Comparison of ENCODE assay signal across 8 cellular contexts in genomic region chr10:119658274-119658673, GRCh38. TPM values are rescaled to one million over a fixed set of nuclear protein-coding genes. Genes with fewer than 3 reads are reported as not detected.
DNase-seq lines count a peak whose midpoint lies in the region; ATAC-seq, FAIRE-seq and TF ChIP-seq lines count a peak whose summit lies in the region.

No MANE protein-coding gene starts in this region.

- TF ChIP-seq EP300 in A549 (IDR thresholded peaks at IDR 0.05): no peak

- no peak for TF ChIP-seq RAD21 in A549 (conservative IDR thresholded peaks at IDR 0.05 in 1 of 2, IDR thresholded peaks at IDR 0.05 in 1 of 2)

- under 1% methylated on average over 13 of the region's 13 CpGs for WGBS in A549 (ENCODE audit: missing lambda C conversion rate)

- TF ChIP-seq POLR2A in A549 (IDR thresholded peaks at IDR 0.05; ENCODE audit: low read length): no peak

- peaks cover 100% of the 10 kb centered on the region for H3K79me2 ChIP-seq in astrocyte (ENCODE audit: insufficient read depth, low read length)

- CTCF ChIA-PET in A549 (lab: Yijun Ruan, JAX): interaction anchor here (0.9 to 8.3 kb wide), 6 partner anchors 9 to 201 kb away, joined by 3 to 69 read pairs (median 4); no protein-coding TSS in a partner anchor
- CTCF ChIA-PET in HEK293 (lab: Yijun Ruan, JAX): interaction anchor here (1.0 kb wide), 1 partner anchor 21 kb away, joined by 4 read pairs; no protein-coding TSS in a partner anchor

- POLR2A ChIA-PET in A549 (lab: Yijun Ruan, JAX) (no interaction called here), HEK293 (lab: Yijun Ruan, JAX) (interaction anchor here (0.6 to 1.1 kb wide), 3 partner anchors 29 to 524 kb away, joined by 3 to 4 read pairs (median 4); partner anchors contain the start of gene TIAL1)

- no peak for TF ChIP-seq CTCF in A549 (IDR thresholded peaks at IDR 0.05)
- TF ChIP-seq CTCF in HEK293 (tag by site-specific recombination; IDR thresholded peaks at IDR 0.05): no peak
- no peak for TF ChIP-seq CTCF in astrocyte (IDR thresholded peaks at IDR 0.05; ENCODE audit: insufficient read depth, low read depth, low read length)

- H2AFZ ChIP-seq in astrocyte (ENCODE audit: low read depth, low read length): no peak overlapping the region

- H3K4me2 ChIP-seq in A549 (peak overlapping the region; percentile 79), astrocyte (ENCODE audit: low read length) (peak overlapping the region; percentile 85)

- H3K36me3 Mint-ChIP-seq in astrocyte (ENCODE audit: low read depth, unreplicated experiment): peaks cover 16% of the 10 kb centered on the region

- H3K4me3 Mint-ChIP-seq in astrocyte (ENCODE audit: unreplicated experiment): peak overlapping the region; percentile 58

- ATAC-seq in A549 (peak; percentile 90), HG02678 (IDR thresholded peaks at IDR 0.05; ENCODE audit: unreplicated experiment) (no peak)

- H3K27ac Mint-ChIP-seq in astrocyte (ENCODE audit: unreplicated experiment): peak overlapping the region; percentile 93

- H3K9me3 Mint-ChIP-seq in astrocyte (ENCODE audit: unreplicated experiment): no peaks in the 10 kb centered on the region

- H3K4me1 Mint-ChIP-seq in astrocyte (ENCODE audit: low read depth, unreplicated experiment): peaks cover 61% of the 10 kb centered on the region

- H3K27me3 ChIP-seq in astrocyte (ENCODE audit: insufficient read depth, low read length): no peaks in the 10 kb centered on the region

- H3K4me1 ChIP-seq in A549: peaks cover 79% of the 10 kb centered on the region
- H3K4me1 ChIP-seq in HEK293 (ENCODE audit: control insufficient read depth, insufficient read depth, low read length): peaks cover 29% of the 10 kb centered on the region
- H3K4me1 ChIP-seq in astrocyte (ENCODE audit: insufficient read depth, low read length): peaks cover 70% of the 10 kb centered on the region

- H3K4me3 ChIP-seq in A549 (no peak overlapping the region; the same call in 2 of the 3 replicates), HEK293 (ENCODE audit: low read depth, low read length) (no peak overlapping the region), astrocyte (ENCODE audit: insufficient read depth, low read depth, low read length) (peak overlapping the region; percentile 30), skeletal muscle cell (ENCODE audit: low read depth, low read length) (peak overlapping the region; percentile 24)

- DNase-seq in A549 (ENCODE audit: low read depth in 1 of 2, low spot score in 1 of 2) (peak; percentile 81 to 92), astrocyte (ENCODE audit: low read depth) (peak; percentile 89), hepatic stellate cell (ENCODE audit: low spot score) (peak; percentile 94), skeletal muscle cell (ENCODE audit: low read depth) (peak; percentile 81), NCI-H774 (lab: John Stamatoyannopoulos, UW) (no peak)
- no peak for DNase-seq in activated CD4-positive, CD25-positive, alpha-beta regulatory T cell treated with anti-CD3 and anti-CD28 coated beads, Interleukin-2, amount 50 U/mL, for 72 hours

- peak overlapping the region; percentile 89 to 90 for H3K27ac ChIP-seq in A549
- no peak overlapping the region for H3K27ac ChIP-seq in HEK293 (ENCODE audit: extremely low read depth, low read depth, low read length)
- peak overlapping the region; percentile 81 for H3K27ac ChIP-seq in astrocyte (ENCODE audit: low read depth, low read length)

- FAIRE-seq in A549 (lab: Jason Lieb, UNC): no peak
- no peak for FAIRE-seq in astrocyte (lab: Jason Lieb, UNC)

- peaks cover 97% of the 10 kb centered on the region for H4K20me1 ChIP-seq in astrocyte (ENCODE audit: insufficient read depth, low read length)

- H3K36me3 ChIP-seq in HEK293 (ENCODE audit: control insufficient read depth in 2 of 2, insufficient read depth in 1 of 2, low read length in 2 of 2) (peaks cover 0 to 40% of the 10 kb centered on the region in 2 experiments; a peak in 1 of 3 replicates), astrocyte (ENCODE audit: insufficient read depth, low read length) (peaks cover 3% of the 10 kb centered on the region)

- peak overlapping the region; percentile 76 for H3K9ac ChIP-seq in astrocyte (ENCODE audit: low read length)

- no peaks in the 10 kb centered on the region for H3K27me3 Mint-ChIP-seq in astrocyte (ENCODE audit: low read depth, unreplicated experiment)

- no peaks in the 10 kb centered on the region for H3K9me3 ChIP-seq in A549
- no peaks in the 10 kb centered on the region for H3K9me3 ChIP-seq in HEK293 (ENCODE audit: control insufficient read depth, insufficient read depth, low read depth, low read length)
- no peaks in the 10 kb centered on the region for H3K9me3 ChIP-seq in astrocyte (ENCODE audit: insufficient read depth, low read depth, low read length)

TF ChIP-seq in A549, 52 proteins besides CTCF, POLR2A, EP300 and RAD21 (continues in another document):
- TF ChIP-seq TP53 (CRISPR knock-in tag; IDR thresholded peaks at IDR 0.05): no peak
- no peak for TF ChIP-seq RARB (CRISPR knock-in tag; IDR thresholded peaks at IDR 0.05)
- no peak for TF ChIP-seq HMGXB4 (CRISPR knock-in tag; IDR thresholded peaks at IDR 0.05; ENCODE audit: borderline replicate concordance)
- no peak for TF ChIP-seq ZFP36 (IDR thresholded peaks at IDR 0.05; ENCODE audit: borderline replicate concordance, partially characterized antibody)
- TF ChIP-seq ZSCAN20 (CRISPR knock-in tag; IDR thresholded peaks at IDR 0.05): no peak
- no peak for TF ChIP-seq RNF2 (IDR thresholded peaks at IDR 0.05; ENCODE audit: borderline replicate concordance, low read depth)
- no peak for TF ChIP-seq CHD4 (IDR thresholded peaks at IDR 0.05; ENCODE audit: borderline replicate concordance)
- no peak for TF ChIP-seq HEYL (CRISPR knock-in tag; IDR thresholded peaks at IDR 0.05)
- no peak for TF ChIP-seq ATOH8 (CRISPR knock-in tag; IDR thresholded peaks at IDR 0.05; ENCODE audit: low read depth)
- TF ChIP-seq CEBPB (IDR thresholded peaks at IDR 0.05): no peak
- peak; percentile 27; the same call in 1 of the 2 replicates for TF ChIP-seq JUNB (IDR thresholded peaks at IDR 0.05)

TF ChIP-seq in HEK293, 187 proteins besides CTCF, POLR2A, EP300 and RAD21 (continues in another document):
- peak; percentile 34; the same call in 1 of the 2 replicates for TF ChIP-seq ZEB2 (tag by site-specific recombination; IDR thresholded peaks at IDR 0.05)
- TF ChIP-seq ZNF423 (tag by site-specific recombination; IDR thresholded peaks at IDR 0.05): no peak
- TF ChIP-seq IKZF3 (tag by site-specific recombination; IDR thresholded peaks at IDR 0.05): peak; percentile 20; the same call in 1 of the 2 replicates
- 0 out of 2 replicates have a peak, but pooled peaks have one; percentile 48 for TF ChIP-seq PATZ1 (tag by site-specific recombination; IDR thresholded peaks at IDR 0.05)
- no peak for TF ChIP-seq MZF1 (tag by site-specific recombination; IDR thresholded peaks at IDR 0.05; ENCODE audit: borderline replicate concordance)
- TF ChIP-seq ZBTB20 (tag by site-specific recombination; IDR thresholded peaks at IDR 0.05): 0 out of 2 replicates have a peak, but pooled peaks have one; percentile 19
- TF ChIP-seq ZNF777 (tag by site-specific recombination; IDR thresholded peaks at IDR 0.05; ENCODE audit: borderline replicate concordance): no peak
- TF ChIP-seq, protein P1, sequence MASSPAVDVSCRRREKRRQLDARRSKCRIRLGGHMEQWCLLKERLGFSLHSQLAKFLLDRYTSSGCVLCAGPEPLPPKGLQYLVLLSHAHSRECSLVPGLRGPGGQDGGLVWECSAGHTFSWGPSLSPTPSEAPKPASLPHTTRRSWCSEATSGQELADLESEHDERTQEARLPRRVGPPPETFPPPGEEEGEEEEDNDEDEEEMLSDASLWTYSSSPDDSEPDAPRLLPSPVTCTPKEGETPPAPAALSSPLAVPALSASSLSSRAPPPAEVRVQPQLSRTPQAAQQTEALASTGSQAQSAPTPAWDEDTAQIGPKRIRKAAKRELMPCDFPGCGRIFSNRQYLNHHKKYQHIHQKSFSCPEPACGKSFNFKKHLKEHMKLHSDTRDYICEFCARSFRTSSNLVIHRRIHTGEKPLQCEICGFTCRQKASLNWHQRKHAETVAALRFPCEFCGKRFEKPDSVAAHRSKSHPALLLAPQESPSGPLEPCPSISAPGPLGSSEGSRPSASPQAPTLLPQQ (tag by site-specific recombination; IDR thresholded peaks at IDR 0.05): 0 out of 2 replicates have a peak, but pooled peaks have one; percentile 24
- TF ChIP-seq ZNF366 (tag by site-specific recombination; conservative IDR thresholded peaks at IDR 0.05): peak; percentile 43; the same call in 1 of the 2 replicates
- peak; percentile 93 for TF ChIP-seq ZIC2 (tag by site-specific recombination; IDR thresholded peaks at IDR 0.05)
- TF ChIP-seq ZNF555 (tag by site-specific recombination; conservative IDR thresholded peaks at IDR 0.05): no peak
- TF ChIP-seq ZBTB8A (tag by site-specific recombination; IDR thresholded peaks at IDR 0.05): peak; percentile 60; the same call in 1 of the 2 replicates
- peak; percentile 86 for TF ChIP-seq ZBTB17 (tag by site-specific recombination; IDR thresholded peaks at IDR 0.05)
- TF ChIP-seq ZBTB48 (tag by site-specific recombination; IDR thresholded peaks at IDR 0.05): peak; percentile 51; the same call in 1 of the 2 replicates

RNA-seq across cellular contexts. Expression of gene BAG3, which starts 7.1 kb away (rescaled TPM):
- polyA plus RNA-seq in A549 (2011; rRNA removed) (10.7 and 18.3 TPM in 2 replicates), A549 (2017; fragmentation: RNase III; extraction: RNeasy Plus Mini Kit Qiagen cat#74134 plus additional on column Dnase treatment) (50.0 to 58.4 TPM (median 57.4 TPM) in 3 replicates)
- polyA plus RNA-seq in A549 (2012; cell fraction: cytosol; rRNA removed): 19.0 and 26.0 TPM in 2 replicates
- polyA plus RNA-seq in A549 (2012; cell fraction: nucleus; rRNA removed): 43.7 and 44.6 TPM in 2 replicates
- polyA minus RNA-seq in A549 (2011; rRNA and poly(A)+ RNA removed): 11.6 TPM in 2 replicates
- 68.4 and 71.6 TPM in 2 replicates for total RNA-seq in astrocyte

Comparison
In these comparisons a context has a peak if more than half of its experiments do, and no peak if none do; other contexts are left out.
1. DNase-seq: peak in A549 (2 of 2), astrocyte (single experiment), hepatic stellate cell (single experiment) and skeletal muscle cell (single experiment); none in NCI-H774 (single experiment) and activated CD4-positive, CD25-positive, alpha-beta regulatory T cell treated with anti-CD3 and anti-CD28 coated beads, Interleukin-2, amount 50 U/mL, for 72 hours (single experiment).
2. H3K4me3 ChIP-seq: peak in astrocyte (single experiment) and skeletal muscle cell (single experiment); none in A549 (single experiment) and HEK293 (single experiment).